ENCODE assay signal across 13 cellular contexts in genomic region chr5:96257904-96258303, GRCh38.
A peak's percentile ranks its signal among the peaks of the same experiment; 100 is the strongest.
DNase-seq lines count a peak whose midpoint lies in the region; ATAC-seq and TF ChIP-seq lines count a peak whose summit lies in the region.
"Had no signal": no experiment of that assay in that cellular context is flagged by ENCODE, and none has a peak within 500 bp of the region (broad histone marks: within the 10 kb centered on the region; RNA-seq: fewer than 3 reads in every experiment).

No MANE protein-coding gene starts in this region.

- in situ Hi-C loops in mammary epithelial cell (cut with MboI; ENCODE audit: low sequenced_read_pairs in 2 of 2) = no loop called here

- peak; percentile 28 for DNase-seq in mammary epithelial cell
- DNase-seq in breast epithelium (ENCODE audit: low spot score in 2 of 2) = no peak
- DNase-seq in RKO (ENCODE audit: low spot score) = peak; percentile 72
- DNase-seq in fibroblast of mammary gland (ENCODE audit: low read depth) = peak; percentile 89
- no peak for DNase-seq in thoracic aorta (ENCODE audit: low spot score)
- DNase-seq: amniotic stem cell, DMS153, transverse colon had no signal

- no peak for TF ChIP-seq POLR2A in breast epithelium (IDR thresholded peaks at IDR 0.05)

- H3K4me1 ChIP-seq in mammary epithelial cell (ENCODE audit: insufficient read depth, low read length) (peaks cover 61% of the 10 kb centered on the region), breast epithelium (no peaks in the 10 kb centered on the region), thoracic aorta (ENCODE audit: control insufficient read depth in 1 of 2, low read depth in 2 of 2) (peaks cover 21 to 60% of the 10 kb centered on the region in 2 donors)
- H3K4me1 ChIP-seq: transverse colon had no signal

- H3K27me3 ChIP-seq in mammary epithelial cell (ENCODE audit: insufficient read depth, low read length) (no peaks in the 10 kb centered on the region), breast epithelium (no peaks in the 10 kb centered on the region), thoracic aorta (replicated peaks; ENCODE audit: insufficient read depth) (no peaks in the 10 kb centered on the region)
- H3K27me3 ChIP-seq: BLaER1 treated with 17β-estradiol and CSF1 and Interleukin-3, amounts not matched to agents 10 nM and 100 nM; transverse colon had no signal

- WGBS in mammary epithelial cell (ENCODE audit: low coverage, missing lambda C conversion rate) = 100% methylated on average over 2 of the region's 2 CpGs

- no peak overlapping the region for H3K4me3 ChIP-seq in mammary epithelial cell (replicated peaks in 1 of 3; ENCODE audit: insufficient read depth in 1 of 3, low read depth in 2 of 3, low read length in 3 of 3)
- H3K4me3 ChIP-seq in breast epithelium = no peak overlapping the region
- H3K4me3 ChIP-seq in fibroblast of mammary gland (ENCODE audit: control insufficient read depth, low read depth, low read length) = no peak overlapping the region
- H3K4me3 ChIP-seq in thoracic aorta = no peak overlapping the region
- H3K4me3 ChIP-seq: BLaER1 treated with 17β-estradiol and CSF1 and Interleukin-3, amounts not matched to agents 10 nM and 100 nM; transverse colon had no signal

- intact Hi-C loops in mammary epithelial cell (cut with micrococcal nuclease) = no loop called here
- intact Hi-C loops in breast epithelium (cut with DNase I; ENCODE audit: low total_unique reads) = no loop called here

- H3K9me3 ChIP-seq in mammary epithelial cell (replicated peaks; ENCODE audit: insufficient read depth, low read length) (no peaks in the 10 kb centered on the region), breast epithelium (no peaks in the 10 kb centered on the region), thoracic aorta (no peaks in the 10 kb centered on the region)
- H3K9me3 ChIP-seq: BLaER1 treated with 17β-estradiol and CSF1 and Interleukin-3, amounts not matched to agents 10 nM and 100 nM; transverse colon had no signal

- BruUV-seq in mammary epithelial cell (replicated peaks; lab: Mats Ljungman, UMichigan) = no TSS peak

- H2AFZ ChIP-seq in mammary epithelial cell (ENCODE audit: low read depth, low read length) = no peak overlapping the region

- H3K27ac ChIP-seq in mammary epithelial cell (ENCODE audit: insufficient read depth, low read depth, low read length) = peak overlapping the region; percentile 65
- H3K27ac ChIP-seq in breast epithelium = no peak overlapping the region
- peak overlapping the region; percentile 78 for H3K27ac ChIP-seq in thoracic aorta
- H3K27ac ChIP-seq: BLaER1 treated with 17β-estradiol and CSF1 and Interleukin-3, amounts not matched to agents 10 nM and 100 nM; transverse colon; VCaP had no signal

- H3K79me2 ChIP-seq in mammary epithelial cell (ENCODE audit: insufficient read depth, low read length) = no peaks in the 10 kb centered on the region

- H3K9ac ChIP-seq in mammary epithelial cell (ENCODE audit: insufficient read depth, low read length) = no peak overlapping the region
- H3K9ac ChIP-seq: BLaER1 treated with 17β-estradiol and CSF1 and Interleukin-3, amounts not matched to agents 10 nM and 100 nM had no signal

- H3K4me2 ChIP-seq in mammary epithelial cell (ENCODE audit: insufficient read depth, low read depth, low read length) = no peak overlapping the region

- CTCF ChIA-PET in mammary epithelial cell (lab: Charles Lee; ENCODE audit: low non-redundant PET) = interaction anchor here (0.6 kb wide), 1 partner anchor 228 kb away, joined by 5 read pairs; no protein-coding TSS in a partner anchor

- ATAC-seq in thoracic aorta (ENCODE audit: insufficient number of reproducible peaks, low FRiP score, low read depth) = no peak
- ATAC-seq in GM18873 (IDR thresholded peaks at IDR 0.05; ENCODE audit: low FRiP score, unreplicated experiment) = no peak
- no peak for ATAC-seq in HG02981 (IDR thresholded peaks at IDR 0.05; ENCODE audit: unreplicated experiment)
- no peak for ATAC-seq in GM21528 (IDR thresholded peaks at IDR 0.05; ENCODE audit: low FRiP score, unreplicated experiment)

- dilution Hi-C loops in mammary epithelial cell (cut with HindIII; ENCODE audit: low sequenced_read_pairs) = loop anchor here (5.0 to 10.0 kb wide), 2 partner anchors 106 to 303 kb away; no protein-coding TSS in a partner anchor

- H3K36me3 ChIP-seq in mammary epithelial cell (ENCODE audit: insufficient read depth, low read length) = no peaks in the 10 kb centered on the region
- H3K36me3 ChIP-seq in breast epithelium = no peaks in the 10 kb centered on the region
- H3K36me3 ChIP-seq in thoracic aorta = no peaks in the 10 kb centered on the region
- H3K36me3 ChIP-seq: BLaER1 treated with 17β-estradiol and CSF1 and Interleukin-3, amounts not matched to agents 10 nM and 100 nM; transverse colon had no signal

- no peak for TF ChIP-seq CTCF in mammary epithelial cell (conservative IDR thresholded peaks at IDR 0.05 in 1 of 2, IDR thresholded peaks at IDR 0.05 in 1 of 2; ENCODE audit: extremely low read depth in 1 of 2, insufficient read depth in 1 of 2, low read depth in 1 of 2, low read length in 2 of 2)
- TF ChIP-seq CTCF in breast epithelium (IDR thresholded peaks at IDR 0.05) = no peak
- no peak for TF ChIP-seq CTCF in fibroblast of mammary gland (conservative IDR thresholded peaks at IDR 0.05; ENCODE audit: control insufficient read depth, insufficient read depth, low read depth, low read length)
- no peak for TF ChIP-seq CTCF in thoracic aorta (IDR thresholded peaks at IDR 0.05)

- H4K20me1 ChIP-seq in mammary epithelial cell (ENCODE audit: insufficient read depth, low read length) = no peaks in the 10 kb centered on the region
- H4K20me1 ChIP-seq: BLaER1 treated with 17β-estradiol and CSF1 and Interleukin-3, amounts not matched to agents 10 nM and 100 nM had no signal

Comparison
In these comparisons a context has a peak if more than half of its experiments do, and no peak if none do; other contexts are left out.
1. DNase-seq: peak in mammary epithelial cell (single experiment), RKO (single experiment) and fibroblast of mammary gland (single experiment); none in breast epithelium (0 of 2) and thoracic aorta (single experiment).
2. H3K27ac ChIP-seq: peak in mammary epithelial cell (single experiment) and thoracic aorta (2 of 2); none in breast epithelium (0 of 2).